Comparison of ENCODE assay signal across 1 cellular context in the genomic region with DNA sequence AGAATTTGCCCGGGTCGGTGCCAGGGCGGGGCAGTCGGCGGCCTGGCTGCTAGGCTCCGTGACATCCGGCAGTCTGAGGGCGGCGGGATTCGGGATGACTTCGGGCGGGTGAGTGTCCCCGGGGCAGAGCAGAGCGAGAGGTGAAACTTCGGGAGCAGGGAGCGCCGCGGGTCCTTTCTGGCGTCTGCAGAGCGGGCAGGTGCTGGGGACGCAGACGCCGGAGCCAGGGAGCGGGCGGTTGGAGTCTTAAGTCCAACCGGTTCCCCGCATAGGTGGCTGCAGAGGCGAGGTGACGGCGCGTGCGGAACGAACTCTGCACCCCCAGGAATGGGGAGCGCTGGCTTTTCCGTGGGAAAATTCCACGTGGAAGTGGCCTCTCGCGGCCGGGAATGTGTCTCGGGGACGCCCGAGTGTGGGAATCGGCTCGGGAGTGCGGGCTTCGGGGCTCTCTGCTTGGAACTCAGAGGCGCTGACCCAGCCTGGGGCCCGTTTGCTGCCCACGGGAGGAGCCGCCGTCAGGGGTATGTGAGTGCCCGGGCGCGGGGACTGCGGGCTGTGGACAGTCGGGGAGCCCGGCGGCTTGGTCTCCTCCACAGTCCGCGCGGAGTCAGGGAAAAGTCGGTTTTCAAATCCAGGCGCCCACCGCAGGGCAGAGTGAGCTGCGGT.
TF ChIP-seq lines count a peak whose summit lies in the region.

A gene with protein sequence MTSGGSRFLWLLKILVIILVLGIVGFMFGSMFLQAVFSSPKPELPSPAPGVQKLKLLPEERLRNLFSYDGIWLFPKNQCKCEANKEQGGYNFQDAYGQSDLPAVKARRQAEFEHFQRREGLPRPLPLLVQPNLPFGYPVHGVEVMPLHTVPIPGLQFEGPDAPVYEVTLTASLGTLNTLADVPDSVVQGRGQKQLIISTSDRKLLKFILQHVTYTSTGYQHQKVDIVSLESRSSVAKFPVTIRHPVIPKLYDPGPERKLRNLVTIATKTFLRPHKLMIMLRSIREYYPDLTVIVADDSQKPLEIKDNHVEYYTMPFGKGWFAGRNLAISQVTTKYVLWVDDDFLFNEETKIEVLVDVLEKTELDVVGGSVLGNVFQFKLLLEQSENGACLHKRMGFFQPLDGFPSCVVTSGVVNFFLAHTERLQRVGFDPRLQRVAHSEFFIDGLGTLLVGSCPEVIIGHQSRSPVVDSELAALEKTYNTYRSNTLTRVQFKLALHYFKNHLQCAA (plus strand): TSS at position 71 of the 666 bp plus-strand sequence. CDS start 24 bp downstream, at position 95.

TF ChIP-seq in HepG2, 621 proteins besides CTCF, POLR2A, EP300 and RAD21 (continued from another document and continues in another):
- TF ChIP-seq, protein P1, sequence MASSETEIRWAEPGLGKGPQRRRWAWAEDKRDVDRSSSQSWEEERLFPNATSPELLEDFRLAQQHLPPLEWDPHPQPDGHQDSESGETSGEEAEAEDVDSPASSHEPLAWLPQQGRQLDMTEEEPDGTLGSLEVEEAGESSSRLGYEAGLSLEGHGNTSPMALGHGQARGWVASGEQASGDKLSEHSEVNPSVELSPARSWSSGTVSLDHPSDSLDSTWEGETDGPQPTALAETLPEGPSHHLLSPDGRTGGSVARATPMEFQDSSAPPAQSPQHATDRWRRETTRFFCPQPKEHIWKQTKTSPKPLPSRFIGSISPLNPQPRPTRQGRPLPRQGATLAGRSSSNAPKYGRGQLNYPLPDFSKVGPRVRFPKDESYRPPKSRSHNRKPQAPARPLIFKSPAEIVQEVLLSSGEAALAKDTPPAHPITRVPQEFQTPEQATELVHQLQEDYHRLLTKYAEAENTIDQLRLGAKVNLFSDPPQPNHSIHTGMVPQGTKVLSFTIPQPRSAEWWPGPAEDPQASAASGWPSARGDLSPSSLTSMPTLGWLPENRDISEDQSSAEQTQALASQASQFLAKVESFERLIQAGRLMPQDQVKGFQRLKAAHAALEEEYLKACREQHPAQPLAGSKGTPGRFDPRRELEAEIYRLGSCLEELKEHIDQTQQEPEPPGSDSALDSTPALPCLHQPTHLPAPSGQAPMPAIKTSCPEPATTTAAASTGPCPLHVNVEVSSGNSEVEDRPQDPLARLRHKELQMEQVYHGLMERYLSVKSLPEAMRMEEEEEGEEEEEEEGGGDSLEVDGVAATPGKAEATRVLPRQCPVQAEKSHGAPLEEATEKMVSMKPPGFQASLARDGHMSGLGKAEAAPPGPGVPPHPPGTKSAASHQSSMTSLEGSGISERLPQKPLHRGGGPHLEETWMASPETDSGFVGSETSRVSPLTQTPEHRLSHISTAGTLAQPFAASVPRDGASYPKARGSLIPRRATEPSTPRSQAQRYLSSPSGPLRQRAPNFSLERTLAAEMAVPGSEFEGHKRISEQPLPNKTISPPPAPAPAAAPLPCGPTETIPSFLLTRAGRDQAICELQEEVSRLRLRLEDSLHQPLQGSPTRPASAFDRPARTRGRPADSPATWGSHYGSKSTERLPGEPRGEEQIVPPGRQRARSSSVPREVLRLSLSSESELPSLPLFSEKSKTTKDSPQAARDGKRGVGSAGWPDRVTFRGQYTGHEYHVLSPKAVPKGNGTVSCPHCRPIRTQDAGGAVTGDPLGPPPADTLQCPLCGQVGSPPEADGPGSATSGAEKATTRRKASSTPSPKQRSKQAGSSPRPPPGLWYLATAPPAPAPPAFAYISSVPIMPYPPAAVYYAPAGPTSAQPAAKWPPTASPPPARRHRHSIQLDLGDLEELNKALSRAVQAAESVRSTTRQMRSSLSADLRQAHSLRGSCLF (CRISPR knock-in tag; IDR thresholded peaks at IDR 0.05; ENCODE audit: borderline replicate concordance) = no peak
- TF ChIP-seq AKAP8 (CRISPR knock-in tag; IDR thresholded peaks at IDR 0.05) (no peak), SCMH1 (CRISPR knock-in tag; IDR thresholded peaks at IDR 0.05; ENCODE audit: borderline replicate concordance) (no peak), HOXA9 (CRISPR knock-in tag; IDR thresholded peaks at IDR 0.05; ENCODE audit: borderline replicate concordance) (no peak), MEIS1 (CRISPR knock-in tag; IDR thresholded peaks at IDR 0.05; ENCODE audit: borderline replicate concordance) (peak; percentile 64; the same call in 1 of the 2 replicates), ZNF652 (CRISPR knock-in tag; IDR thresholded peaks at IDR 0.05; ENCODE audit: borderline replicate concordance, low read depth) (no peak), ZNF280B (CRISPR knock-in tag; IDR thresholded peaks at IDR 0.05; ENCODE audit: borderline replicate concordance) (no peak), KLF6 (CRISPR knock-in tag; IDR thresholded peaks at IDR 0.05) (no peak), SP5 (CRISPR knock-in tag; IDR thresholded peaks at IDR 0.05; ENCODE audit: borderline replicate concordance, low read depth) (no peak), TBP (CRISPR knock-in tag; IDR thresholded peaks at IDR 0.05) (no peak), ZNF780A (CRISPR knock-in tag; IDR thresholded peaks at IDR 0.05) (no peak)
- TF ChIP-seq, protein P2, sequence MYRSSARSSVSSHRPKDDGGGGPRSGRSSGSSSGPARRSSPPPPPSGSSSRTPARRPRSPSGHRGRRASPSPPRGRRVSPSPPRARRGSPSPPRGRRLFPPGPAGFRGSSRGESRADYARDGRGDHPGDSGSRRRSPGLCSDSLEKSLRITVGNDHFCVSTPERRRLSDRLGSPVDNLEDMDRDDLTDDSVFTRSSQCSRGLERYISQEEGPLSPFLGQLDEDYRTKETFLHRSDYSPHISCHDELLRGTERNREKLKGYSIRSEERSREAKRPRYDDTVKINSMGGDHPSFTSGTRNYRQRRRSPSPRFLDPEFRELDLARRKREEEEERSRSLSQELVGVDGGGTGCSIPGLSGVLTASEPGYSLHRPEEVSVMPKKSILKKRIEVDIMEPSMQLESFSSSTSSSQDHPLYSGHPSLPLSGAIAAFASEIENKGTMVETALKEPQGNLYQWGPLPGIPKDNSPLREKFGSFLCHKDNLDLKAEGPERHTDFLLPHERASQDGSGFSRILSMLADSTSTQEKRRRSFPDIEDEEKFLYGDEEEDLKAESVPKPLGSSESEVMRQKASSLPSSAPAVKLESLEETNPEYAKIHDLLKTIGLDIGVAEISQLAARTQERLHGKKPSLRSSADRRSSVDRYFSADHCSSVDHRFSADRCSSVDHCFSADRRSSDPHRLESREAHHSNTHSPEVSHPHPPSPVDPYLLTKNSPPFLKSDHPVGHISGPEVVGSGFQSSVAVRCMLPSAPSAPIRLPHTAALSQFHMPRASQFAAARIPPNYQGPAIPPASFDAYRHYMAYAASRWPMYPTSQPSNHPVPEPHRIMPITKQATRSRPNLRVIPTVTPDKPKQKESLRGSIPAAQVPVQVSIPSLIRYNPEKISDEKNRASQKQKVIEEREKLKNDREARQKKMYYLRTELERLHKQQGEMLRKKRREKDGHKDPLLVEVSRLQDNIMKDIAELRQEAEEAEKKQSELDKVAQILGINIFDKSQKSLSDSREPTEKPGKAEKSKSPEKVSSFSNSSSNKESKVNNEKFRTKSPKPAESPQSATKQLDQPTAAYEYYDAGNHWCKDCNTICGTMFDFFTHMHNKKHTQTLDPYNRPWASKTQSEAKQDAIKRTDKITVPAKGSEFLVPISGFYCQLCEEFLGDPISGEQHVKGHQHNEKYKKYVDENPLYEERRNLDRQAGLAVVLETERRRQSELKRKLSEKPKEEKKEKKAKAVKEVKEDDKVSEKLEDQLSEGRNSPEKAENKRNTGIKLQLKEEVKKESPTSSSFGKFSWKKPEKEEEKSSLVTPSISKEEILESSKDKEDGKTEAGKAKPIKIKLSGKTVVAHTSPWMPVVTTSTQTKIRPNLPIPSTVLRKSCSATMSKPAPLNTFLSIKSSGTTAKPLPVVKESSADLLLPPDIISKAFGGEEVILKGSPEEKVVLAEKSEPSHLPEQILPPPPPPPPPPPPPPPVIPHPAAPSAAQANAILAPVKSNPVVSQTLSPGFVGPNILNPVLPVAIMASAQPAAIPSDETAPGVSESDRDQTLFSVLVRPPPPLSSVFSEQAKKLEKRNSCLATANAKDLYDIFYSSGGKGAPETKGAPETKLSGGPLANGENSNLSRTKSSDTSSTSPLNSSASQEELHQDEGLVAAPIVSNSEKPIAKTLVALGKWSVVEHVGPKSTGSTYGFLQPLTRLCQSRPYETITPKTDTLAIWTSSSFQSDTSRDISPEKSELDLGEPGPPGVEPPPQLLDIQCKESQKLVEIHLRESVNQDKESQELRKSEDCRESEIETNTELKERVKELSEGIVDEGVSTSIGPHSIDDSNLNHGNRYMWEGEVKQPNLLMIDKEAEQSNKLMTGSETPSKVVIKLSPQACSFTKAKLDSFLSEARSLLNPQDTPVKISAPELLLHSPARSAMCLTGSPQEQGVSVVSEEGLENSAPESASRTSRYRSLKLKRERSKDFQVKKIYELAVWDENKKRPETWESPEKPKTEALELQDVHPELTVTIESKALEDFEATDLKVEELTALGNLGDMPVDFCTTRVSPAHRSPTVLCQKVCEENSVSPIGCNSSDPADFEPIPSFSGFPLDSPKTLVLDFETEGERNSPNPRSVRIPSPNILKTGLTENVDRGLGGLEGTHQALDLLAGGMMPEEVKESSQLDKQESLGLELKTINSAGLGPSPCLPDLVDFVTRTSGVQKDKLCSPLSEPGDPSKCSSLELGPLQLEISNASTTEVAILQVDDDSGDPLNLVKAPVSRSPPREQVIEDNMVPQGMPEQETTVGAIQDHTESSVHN (CRISPR knock-in tag; IDR thresholded peaks at IDR 0.05) = 0 out of 2 replicates have a peak, but pooled peaks have one; percentile 38
- TF ChIP-seq, protein P3, sequence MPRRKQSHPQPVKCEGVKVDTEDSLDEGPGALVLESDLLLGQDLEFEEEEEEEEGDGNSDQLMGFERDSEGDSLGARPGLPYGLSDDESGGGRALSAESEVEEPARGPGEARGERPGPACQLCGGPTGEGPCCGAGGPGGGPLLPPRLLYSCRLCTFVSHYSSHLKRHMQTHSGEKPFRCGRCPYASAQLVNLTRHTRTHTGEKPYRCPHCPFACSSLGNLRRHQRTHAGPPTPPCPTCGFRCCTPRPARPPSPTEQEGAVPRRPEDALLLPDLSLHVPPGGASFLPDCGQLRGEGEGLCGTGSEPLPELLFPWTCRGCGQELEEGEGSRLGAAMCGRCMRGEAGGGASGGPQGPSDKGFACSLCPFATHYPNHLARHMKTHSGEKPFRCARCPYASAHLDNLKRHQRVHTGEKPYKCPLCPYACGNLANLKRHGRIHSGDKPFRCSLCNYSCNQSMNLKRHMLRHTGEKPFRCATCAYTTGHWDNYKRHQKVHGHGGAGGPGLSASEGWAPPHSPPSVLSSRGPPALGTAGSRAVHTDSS (CRISPR knock-in tag; conservative IDR thresholded peaks at IDR 0.05) = no peak
- TF ChIP-seq, protein P4, sequence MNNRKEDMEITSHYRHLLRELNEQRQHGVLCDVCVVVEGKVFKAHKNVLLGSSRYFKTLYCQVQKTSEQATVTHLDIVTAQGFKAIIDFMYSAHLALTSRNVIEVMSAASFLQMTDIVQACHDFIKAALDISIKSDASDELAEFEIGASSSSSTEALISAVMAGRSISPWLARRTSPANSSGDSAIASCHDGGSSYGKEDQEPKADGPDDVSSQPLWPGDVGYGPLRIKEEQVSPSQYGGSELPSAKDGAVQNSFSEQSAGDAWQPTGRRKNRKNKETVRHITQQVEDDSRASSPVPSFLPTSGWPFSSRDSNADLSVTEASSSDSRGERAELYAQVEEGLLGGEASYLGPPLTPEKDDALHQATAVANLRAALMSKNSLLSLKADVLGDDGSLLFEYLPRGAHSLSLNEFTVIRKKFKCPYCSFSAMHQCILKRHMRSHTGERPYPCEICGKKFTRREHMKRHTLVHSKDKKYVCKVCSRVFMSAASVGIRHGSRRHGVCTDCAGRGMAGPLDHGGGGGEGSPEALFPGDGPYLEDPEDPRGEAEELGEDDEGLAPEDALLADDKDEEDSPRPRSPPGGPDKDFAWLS (CRISPR knock-in tag; IDR thresholded peaks at IDR 0.05; ENCODE audit: borderline replicate concordance) = no peak
- TF ChIP-seq, protein P5, sequence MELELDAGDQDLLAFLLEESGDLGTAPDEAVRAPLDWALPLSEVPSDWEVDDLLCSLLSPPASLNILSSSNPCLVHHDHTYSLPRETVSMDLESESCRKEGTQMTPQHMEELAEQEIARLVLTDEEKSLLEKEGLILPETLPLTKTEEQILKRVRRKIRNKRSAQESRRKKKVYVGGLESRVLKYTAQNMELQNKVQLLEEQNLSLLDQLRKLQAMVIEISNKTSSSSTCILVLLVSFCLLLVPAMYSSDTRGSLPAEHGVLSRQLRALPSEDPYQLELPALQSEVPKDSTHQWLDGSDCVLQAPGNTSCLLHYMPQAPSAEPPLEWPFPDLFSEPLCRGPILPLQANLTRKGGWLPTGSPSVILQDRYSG (CRISPR knock-in tag; IDR thresholded peaks at IDR 0.05) = no peak
- TF ChIP-seq, protein P6, sequence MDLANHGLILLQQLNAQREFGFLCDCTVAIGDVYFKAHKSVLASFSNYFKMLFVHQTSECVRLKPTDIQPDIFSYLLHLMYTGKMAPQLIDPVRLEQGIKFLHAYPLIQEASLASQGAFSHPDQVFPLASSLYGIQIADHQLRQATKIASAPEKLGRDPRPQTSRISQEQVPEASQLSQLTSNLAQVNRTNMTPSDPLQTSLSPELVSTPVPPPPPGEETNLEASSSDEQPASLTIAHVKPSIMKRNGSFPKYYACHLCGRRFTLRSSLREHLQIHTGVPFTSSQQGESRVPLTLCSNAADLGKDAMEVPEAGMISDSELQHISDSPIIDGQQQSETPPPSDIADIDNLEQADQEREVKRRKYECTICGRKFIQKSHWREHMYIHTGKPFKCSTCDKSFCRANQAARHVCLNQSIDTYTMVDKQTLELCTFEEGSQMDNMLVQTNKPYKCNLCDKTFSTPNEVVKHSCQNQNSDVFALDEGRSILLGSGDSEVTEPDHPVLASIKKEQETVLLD (CRISPR knock-in tag; IDR thresholded peaks at IDR 0.05; ENCODE audit: low read depth) = peak; percentile 20; the same call in 1 of the 2 replicates
